1 cellular context compared by ENCODE assay signal in the genomic region with DNA sequence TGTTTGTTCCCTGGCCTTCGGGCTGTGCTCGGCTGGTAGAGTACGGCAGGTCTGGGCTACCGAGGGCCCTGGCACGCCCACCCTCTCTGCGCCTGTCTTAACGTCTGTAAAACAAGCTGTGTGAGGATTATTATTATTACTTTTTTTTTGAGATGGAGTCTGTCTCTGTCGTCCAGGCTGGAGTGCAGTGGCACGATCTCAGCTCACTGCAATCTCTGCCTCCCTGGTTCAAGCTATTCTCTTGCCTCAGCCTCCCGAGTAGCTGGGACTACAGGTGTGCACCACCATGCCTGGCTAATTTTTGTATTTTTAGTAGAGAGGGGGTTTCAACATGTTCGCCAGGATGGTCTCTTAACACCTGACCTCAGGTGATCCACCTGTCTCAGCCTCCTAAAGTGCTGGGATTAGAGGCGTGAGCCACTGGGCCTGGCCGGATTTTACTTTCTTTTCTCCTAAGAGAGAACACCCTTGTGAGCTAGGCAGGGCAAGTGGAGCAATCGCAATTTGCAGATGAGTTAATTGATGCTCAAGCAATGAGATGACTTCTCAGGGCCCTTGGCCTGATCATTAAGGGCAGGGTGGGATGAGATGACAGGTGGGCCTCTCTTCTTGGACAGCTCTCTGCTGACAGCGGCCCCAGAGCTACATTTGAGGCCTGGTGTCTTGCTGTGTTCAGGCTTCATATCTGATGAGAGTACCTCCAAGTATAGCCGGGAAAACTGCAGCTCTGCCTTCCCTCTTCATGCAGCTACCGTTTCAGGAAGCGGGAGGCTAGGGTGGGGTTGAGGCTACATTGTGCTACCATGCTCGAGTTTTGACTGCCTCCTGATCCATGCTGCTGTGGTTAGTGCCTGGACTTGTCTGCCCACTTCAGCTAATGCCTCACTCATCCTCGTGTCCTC.
TF ChIP-seq lines count a peak whose summit lies in the region.

No MANE protein-coding gene starts in this region.

TF ChIP-seq in GM23338, 12 proteins besides CTCF, POLR2A, EP300 and RAD21 (continued from another document):
- TF ChIP-seq, protein P1, sequence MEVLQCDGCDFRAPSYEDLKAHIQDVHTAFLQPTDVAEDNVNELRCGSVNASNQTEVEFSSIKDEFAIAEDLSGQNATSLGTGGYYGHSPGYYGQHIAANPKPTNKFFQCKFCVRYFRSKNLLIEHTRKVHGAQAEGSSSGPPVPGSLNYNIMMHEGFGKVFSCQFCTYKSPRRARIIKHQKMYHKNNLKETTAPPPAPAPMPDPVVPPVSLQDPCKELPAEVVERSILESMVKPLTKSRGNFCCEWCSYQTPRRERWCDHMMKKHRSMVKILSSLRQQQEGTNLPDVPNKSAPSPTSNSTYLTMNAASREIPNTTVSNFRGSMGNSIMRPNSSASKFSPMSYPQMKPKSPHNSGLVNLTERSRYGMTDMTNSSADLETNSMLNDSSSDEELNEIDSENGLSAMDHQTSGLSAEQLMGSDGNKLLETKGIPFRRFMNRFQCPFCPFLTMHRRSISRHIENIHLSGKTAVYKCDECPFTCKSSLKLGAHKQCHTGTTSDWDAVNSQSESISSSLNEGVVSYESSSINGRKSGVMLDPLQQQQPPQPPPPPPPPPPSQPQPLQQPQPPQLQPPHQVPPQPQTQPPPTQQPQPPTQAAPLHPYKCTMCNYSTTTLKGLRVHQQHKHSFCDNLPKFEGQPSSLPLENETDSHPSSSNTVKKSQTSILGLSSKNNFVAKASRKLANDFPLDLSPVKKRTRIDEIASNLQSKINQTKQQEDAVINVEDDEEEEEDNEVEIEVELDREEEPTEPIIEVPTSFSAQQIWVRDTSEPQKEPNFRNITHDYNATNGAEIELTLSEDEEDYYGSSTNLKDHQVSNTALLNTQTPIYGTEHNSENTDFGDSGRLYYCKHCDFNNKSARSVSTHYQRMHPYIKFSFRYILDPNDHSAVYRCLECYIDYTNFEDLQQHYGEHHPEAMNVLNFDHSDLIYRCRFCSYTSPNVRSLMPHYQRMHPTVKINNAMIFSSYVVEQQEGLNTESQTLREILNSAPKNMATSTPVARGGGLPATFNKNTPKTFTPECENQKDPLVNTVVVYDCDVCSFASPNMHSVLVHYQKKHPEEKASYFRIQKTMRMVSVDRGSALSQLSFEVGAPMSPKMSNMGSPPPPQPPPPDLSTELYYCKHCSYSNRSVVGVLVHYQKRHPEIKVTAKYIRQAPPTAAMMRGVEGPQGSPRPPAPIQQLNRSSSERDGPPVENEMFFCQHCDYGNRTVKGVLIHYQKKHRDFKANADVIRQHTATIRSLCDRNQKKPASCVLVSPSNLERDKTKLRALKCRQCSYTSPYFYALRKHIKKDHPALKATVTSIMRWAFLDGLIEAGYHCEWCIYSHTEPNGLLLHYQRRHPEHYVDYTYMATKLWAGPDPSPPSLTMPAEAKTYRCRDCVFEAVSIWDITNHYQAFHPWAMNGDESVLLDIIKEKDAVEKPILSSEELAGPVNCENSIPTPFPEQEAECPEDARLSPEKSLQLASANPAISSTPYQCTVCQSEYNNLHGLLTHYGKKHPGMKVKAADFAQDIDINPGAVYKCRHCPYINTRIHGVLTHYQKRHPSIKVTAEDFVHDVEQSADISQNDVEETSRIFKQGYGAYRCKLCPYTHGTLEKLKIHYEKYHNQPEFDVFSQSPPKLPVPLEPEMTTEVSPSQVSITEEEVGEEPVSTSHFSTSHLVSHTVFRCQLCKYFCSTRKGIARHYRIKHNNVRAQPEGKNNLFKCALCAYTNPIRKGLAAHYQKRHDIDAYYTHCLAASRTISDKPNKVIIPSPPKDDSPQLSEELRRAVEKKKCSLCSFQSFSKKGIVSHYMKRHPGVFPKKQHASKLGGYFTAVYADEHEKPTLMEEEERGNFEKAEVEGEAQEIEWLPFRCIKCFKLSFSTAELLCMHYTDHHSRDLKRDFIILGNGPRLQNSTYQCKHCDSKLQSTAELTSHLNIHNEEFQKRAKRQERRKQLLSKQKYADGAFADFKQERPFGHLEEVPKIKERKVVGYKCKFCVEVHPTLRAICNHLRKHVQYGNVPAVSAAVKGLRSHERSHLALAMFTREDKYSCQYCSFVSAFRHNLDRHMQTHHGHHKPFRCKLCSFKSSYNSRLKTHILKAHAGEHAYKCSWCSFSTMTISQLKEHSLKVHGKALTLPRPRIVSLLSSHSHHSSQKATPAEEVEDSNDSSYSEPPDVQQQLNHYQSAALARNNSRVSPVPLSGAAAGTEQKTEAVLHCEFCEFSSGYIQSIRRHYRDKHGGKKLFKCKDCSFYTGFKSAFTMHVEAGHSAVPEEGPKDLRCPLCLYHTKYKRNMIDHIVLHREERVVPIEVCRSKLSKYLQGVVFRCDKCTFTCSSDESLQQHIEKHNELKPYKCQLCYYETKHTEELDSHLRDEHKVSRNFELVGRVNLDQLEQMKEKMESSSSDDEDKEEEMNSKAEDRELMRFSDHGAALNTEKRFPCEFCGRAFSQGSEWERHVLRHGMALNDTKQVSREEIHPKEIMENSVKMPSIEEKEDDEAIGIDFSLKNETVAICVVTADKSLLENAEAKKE (CRISPR knock-in tag; IDR thresholded peaks at IDR 0.05) = no peak
- TF ChIP-seq ZNF114 (CRISPR knock-in tag; IDR thresholded peaks at IDR 0.05) (no peak), ZNF331 (CRISPR knock-in tag; IDR thresholded peaks at IDR 0.05; ENCODE audit: low read depth) (no peak), JUNB (IDR thresholded peaks at IDR 0.05; ENCODE audit: unreplicated experiment) (no peak), STAT1 (IDR thresholded peaks at IDR 0.05; ENCODE audit: unreplicated experiment) (no peak), POLR2AphosphoS5 (IDR thresholded peaks at IDR 0.05; ENCODE audit: low read depth) (no peak), EZH2 (IDR thresholded peaks at IDR 0.05; ENCODE audit: low read depth, unreplicated experiment) (no peak), CREB1 (CRISPR knock-in tag; IDR thresholded peaks at IDR 0.05; ENCODE audit: low read depth) (no peak)
- TF ChIP-seq, protein P2, sequence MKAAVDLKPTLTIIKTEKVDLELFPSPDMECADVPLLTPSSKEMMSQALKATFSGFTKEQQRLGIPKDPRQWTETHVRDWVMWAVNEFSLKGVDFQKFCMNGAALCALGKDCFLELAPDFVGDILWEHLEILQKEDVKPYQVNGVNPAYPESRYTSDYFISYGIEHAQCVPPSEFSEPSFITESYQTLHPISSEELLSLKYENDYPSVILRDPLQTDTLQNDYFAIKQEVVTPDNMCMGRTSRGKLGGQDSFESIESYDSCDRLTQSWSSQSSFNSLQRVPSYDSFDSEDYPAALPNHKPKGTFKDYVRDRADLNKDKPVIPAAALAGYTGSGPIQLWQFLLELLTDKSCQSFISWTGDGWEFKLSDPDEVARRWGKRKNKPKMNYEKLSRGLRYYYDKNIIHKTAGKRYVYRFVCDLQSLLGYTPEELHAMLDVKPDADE (IDR thresholded peaks at IDR 0.05) = no peak
- TF ChIP-seq, protein P3, sequence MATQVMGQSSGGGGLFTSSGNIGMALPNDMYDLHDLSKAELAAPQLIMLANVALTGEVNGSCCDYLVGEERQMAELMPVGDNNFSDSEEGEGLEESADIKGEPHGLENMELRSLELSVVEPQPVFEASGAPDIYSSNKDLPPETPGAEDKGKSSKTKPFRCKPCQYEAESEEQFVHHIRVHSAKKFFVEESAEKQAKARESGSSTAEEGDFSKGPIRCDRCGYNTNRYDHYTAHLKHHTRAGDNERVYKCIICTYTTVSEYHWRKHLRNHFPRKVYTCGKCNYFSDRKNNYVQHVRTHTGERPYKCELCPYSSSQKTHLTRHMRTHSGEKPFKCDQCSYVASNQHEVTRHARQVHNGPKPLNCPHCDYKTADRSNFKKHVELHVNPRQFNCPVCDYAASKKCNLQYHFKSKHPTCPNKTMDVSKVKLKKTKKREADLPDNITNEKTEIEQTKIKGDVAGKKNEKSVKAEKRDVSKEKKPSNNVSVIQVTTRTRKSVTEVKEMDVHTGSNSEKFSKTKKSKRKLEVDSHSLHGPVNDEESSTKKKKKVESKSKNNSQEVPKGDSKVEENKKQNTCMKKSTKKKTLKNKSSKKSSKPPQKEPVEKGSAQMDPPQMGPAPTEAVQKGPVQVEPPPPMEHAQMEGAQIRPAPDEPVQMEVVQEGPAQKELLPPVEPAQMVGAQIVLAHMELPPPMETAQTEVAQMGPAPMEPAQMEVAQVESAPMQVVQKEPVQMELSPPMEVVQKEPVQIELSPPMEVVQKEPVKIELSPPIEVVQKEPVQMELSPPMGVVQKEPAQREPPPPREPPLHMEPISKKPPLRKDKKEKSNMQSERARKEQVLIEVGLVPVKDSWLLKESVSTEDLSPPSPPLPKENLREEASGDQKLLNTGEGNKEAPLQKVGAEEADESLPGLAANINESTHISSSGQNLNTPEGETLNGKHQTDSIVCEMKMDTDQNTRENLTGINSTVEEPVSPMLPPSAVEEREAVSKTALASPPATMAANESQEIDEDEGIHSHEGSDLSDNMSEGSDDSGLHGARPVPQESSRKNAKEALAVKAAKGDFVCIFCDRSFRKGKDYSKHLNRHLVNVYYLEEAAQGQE (IDR thresholded peaks at IDR 0.05; ENCODE audit: unreplicated experiment) = no peak
